Comparison of ENCODE assay signal across 9 cellular contexts in the genomic region with DNA sequence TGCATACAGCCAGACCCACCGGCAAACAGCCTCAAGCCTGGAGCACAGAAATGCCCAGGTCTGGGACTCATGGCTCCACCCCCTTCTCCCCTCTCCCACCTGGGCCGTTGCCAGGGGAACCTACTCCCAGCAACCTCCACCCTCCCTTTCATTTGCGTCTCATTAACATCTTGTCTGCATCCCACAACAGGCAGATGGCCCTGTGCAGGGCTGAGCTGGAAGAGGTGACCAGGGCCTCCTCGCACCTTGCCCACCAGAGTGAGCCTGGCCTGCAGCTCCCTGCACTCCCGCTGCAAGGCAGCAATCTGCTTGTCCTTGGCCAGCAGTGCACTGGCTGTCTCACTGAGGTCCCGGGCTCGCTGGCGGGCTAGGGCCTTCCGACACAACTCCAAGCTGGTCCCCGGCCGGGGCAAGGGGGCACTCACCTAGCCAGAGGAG. TPM values are rescaled to one million over a fixed set of nuclear protein-coding genes. Genes with fewer than 3 reads are reported as not detected.
DNase-seq lines count a peak whose midpoint lies in the region; ATAC-seq, FAIRE-seq and TF ChIP-seq lines count a peak whose summit lies in the region.
"Had no signal": no experiment of that assay in that cellular context is flagged by ENCODE, and none has a peak within 500 bp of the region (broad histone marks: within the 10 kb centered on the region; RNA-seq: fewer than 3 reads in every experiment).

No MANE protein-coding gene starts in this region.

- H3K4me1 Mint-ChIP-seq in activated naive CD8-positive, alpha-beta T cell treated with anti-CD3 and anti-CD28 coated beads, Interleukin-2, amount 10 ng/mL, durations not matched to agents 7 days and 5 days: peaks cover 38% of the 10 kb centered on the region
- H3K4me1 Mint-ChIP-seq in naive thymus-derived CD8-positive, alpha-beta T cell: peaks cover 40 to 62% (median 57%) of the 10 kb centered on the region in 4 donors

- no peak overlapping the region for H3K9ac ChIP-seq in HUES64 (ENCODE audit: low read depth, low read length)

- H3K36me3 ChIP-seq in HUES64 (ENCODE audit: insufficient read depth, low read length) (no peaks in the 10 kb centered on the region), small intestine (ENCODE audit: control insufficient read depth in 2 of 2, insufficient read depth in 2 of 2, low read length in 2 of 2) (no peaks in the 10 kb centered on the region)
- H3K36me3 ChIP-seq: pancreas had no signal

- H3K27ac ChIP-seq in C4-2B (peak overlapping the region; percentile 81), HUES64 (ENCODE audit: low read depth, low read length) (no peak overlapping the region), small intestine (ENCODE audit: low read depth in 1 of 2, low read length in 1 of 2) (no peak overlapping the region)
- H3K27ac ChIP-seq: pancreas had no signal

- no peak for DNase-seq in activated naive CD8-positive, alpha-beta T cell treated with anti-CD3 and anti-CD28 coated beads, Interleukin-2, amount 10 ng/mL, durations not matched to agents 7 days and 5 days
- DNase-seq in naive thymus-derived CD8-positive, alpha-beta T cell: no peak
- no peak for DNase-seq in stimulated activated CD4-positive, alpha-beta T cell treated with anti-CD3 and anti-CD28 coated beads, Interleukin-2, amount 100 ng/mL, for 48 hours
- no peak for DNase-seq in small intestine
- no peak for DNase-seq in H4 (ENCODE audit: low spot score)

- ATAC-seq in activated naive CD8-positive, alpha-beta T cell treated with anti-CD3 and anti-CD28 coated beads, Interleukin-2, amount 10 ng/mL, durations not matched to agents 7 days and 5 days (ENCODE audit: low read depth): no peak
- no peak for ATAC-seq in naive thymus-derived CD8-positive, alpha-beta T cell
- ATAC-seq in HG02588 (IDR thresholded peaks at IDR 0.05; ENCODE audit: unreplicated experiment): no peak

- H3K27me3 ChIP-seq in HUES64 (ENCODE audit: insufficient read depth, low read length) (peaks cover 24% of the 10 kb centered on the region), small intestine (ENCODE audit: control insufficient read depth in 2 of 2, insufficient read depth in 2 of 2, low read length in 2 of 2) (peaks cover 0 to 2% of the 10 kb centered on the region in 2 donors)
- H3K27me3 ChIP-seq: pancreas had no signal

- POLR2A ChIA-PET in activated naive CD8-positive, alpha-beta T cell treated with anti-CD3 and anti-CD28 coated beads, Interleukin-2, amount 10 ng/mL, durations not matched to agents 7 days and 5 days (lab: Charles Lee): interaction anchor here (1.0 to 25.9 kb wide), 6 partner anchors 8 to 92 kb away, joined by 4 to 2283 read pairs (median 46); partner anchors contain the start of genes RNF43 and SUPT4H1
- POLR2A ChIA-PET in naive thymus-derived CD8-positive, alpha-beta T cell (lab: Charles Lee): interaction anchor here (4.1 to 27.5 kb wide), 3 partner anchors 7 to 30 kb away, joined by 93 to 1631 read pairs (median 709); partner anchors contain the start of gene SUPT4H1

- 71% methylated on average over 11 of the region's 11 CpGs for WGBS in HUES64
- WGBS in small intestine, 3 donors: 70 to 77% (median 76%) methylated on average over 11 of the region's 11 CpGs

- FAIRE-seq in small intestine (lab: Jason Lieb, UNC): no peak
- FAIRE-seq: pancreas had no signal

- H3K27me3 Mint-ChIP-seq in activated naive CD8-positive, alpha-beta T cell treated with anti-CD3 and anti-CD28 coated beads, Interleukin-2, amount 10 ng/mL, durations not matched to agents 7 days and 5 days: peaks cover 1% of the 10 kb centered on the region
- H3K27me3 Mint-ChIP-seq in naive thymus-derived CD8-positive, alpha-beta T cell: no peaks in the 10 kb centered on the region

- no peaks in the 10 kb centered on the region for H3K9me3 Mint-ChIP-seq in activated naive CD8-positive, alpha-beta T cell treated with anti-CD3 and anti-CD28 coated beads, Interleukin-2, amount 10 ng/mL, durations not matched to agents 7 days and 5 days
- H3K9me3 Mint-ChIP-seq in naive thymus-derived CD8-positive, alpha-beta T cell: no peaks in the 10 kb centered on the region

- TF ChIP-seq CTCF in C4-2B (conservative IDR thresholded peaks at IDR 0.05): no peak

- H3K4me3 ChIP-seq in HUES64 (ENCODE audit: low read length) (peak overlapping the region; percentile 56), small intestine (ENCODE audit: low read depth in 1 of 2, low read length in 2 of 2) (no peak overlapping the region)

- H3K9me3 ChIP-seq in HUES64 (ENCODE audit: insufficient read depth, low read depth, low read length) (no peaks in the 10 kb centered on the region), small intestine (ENCODE audit: control insufficient read depth, low read depth) (no peaks in the 10 kb centered on the region)
- H3K9me3 ChIP-seq: pancreas had no signal

- H3K4me3 Mint-ChIP-seq in activated naive CD8-positive, alpha-beta T cell treated with anti-CD3 and anti-CD28 coated beads, Interleukin-2, amount 10 ng/mL, durations not matched to agents 7 days and 5 days: peak overlapping the region; percentile 11
- H3K4me3 Mint-ChIP-seq in naive thymus-derived CD8-positive, alpha-beta T cell: peak overlapping the region in 9 of 10 donors; percentile 48 to 99 (median 70)

- peak overlapping the region; percentile 38 for H3K27ac Mint-ChIP-seq in activated naive CD8-positive, alpha-beta T cell treated with anti-CD3 and anti-CD28 coated beads, Interleukin-2, amount 10 ng/mL, durations not matched to agents 7 days and 5 days
- peak overlapping the region in 6 of 10 donors; percentile 27 to 78 (median 49) for H3K27ac Mint-ChIP-seq in naive thymus-derived CD8-positive, alpha-beta T cell

- H3K4me1 ChIP-seq in HUES64 (ENCODE audit: insufficient read depth, low read length): peaks cover 13% of the 10 kb centered on the region
- H3K4me1 ChIP-seq in small intestine (ENCODE audit: control insufficient read depth in 2 of 2, insufficient read depth in 1 of 2, low read depth in 1 of 2, low read length in 1 of 2): peaks cover 0 to 3% of the 10 kb centered on the region in 2 donors
- H3K4me1 ChIP-seq: pancreas had no signal

- H3K36me3 Mint-ChIP-seq in activated naive CD8-positive, alpha-beta T cell treated with anti-CD3 and anti-CD28 coated beads, Interleukin-2, amount 10 ng/mL, durations not matched to agents 7 days and 5 days: peaks cover 48% of the 10 kb centered on the region
- H3K36me3 Mint-ChIP-seq in naive thymus-derived CD8-positive, alpha-beta T cell: peaks cover 2 to 8% (median 2%) of the 10 kb centered on the region in 3 donors

RNA-seq across cellular contexts. Expression of gene TSPOAP1, which starts 3.3 kb away (rescaled TPM):
- polyA plus RNA-seq in HUES64 (2013, experiment 1 of 2): 9.3 TPM
- polyA plus RNA-seq in HUES64 (2013, experiment 2 of 2): 12.2 TPM
- total RNA-seq in activated naive CD8-positive, alpha-beta T cell treated with anti-CD3 and anti-CD28 coated beads, Interleukin-2, amount 10 ng/mL, durations not matched to agents 7 days and 5 days: 10 to 100 TPM; 70.6 to 77.7 TPM
- total RNA-seq in naive thymus-derived CD8-positive, alpha-beta T cell: 10 to 100 TPM; 15.2 to 15.4 TPM
- 1 to 10 TPM in 2 of 3 donors, under 1 TPM in 1; 0.43 to 1.9 (median 1.5) TPM for polyA plus RNA-seq in naive thymus-derived CD8-positive, alpha-beta T cell
- 1 to 10 TPM in 2 of 3 donors, under 1 TPM in 1; 0.89 to 3.1 (median 2.2) TPM for polyA plus RNA-seq in small intestine
- not detected in 2 replicates for total RNA-seq in H4 (2014; rRNA removed; shearing (Covaris generic))

RNA-seq across cellular contexts. Expression of gene SUPT4H1, which starts 26.7 kb away (rescaled TPM):
- polyA plus RNA-seq in HUES64 (2013, experiment 1 of 2): 73.2 TPM
- 79.8 TPM for polyA plus RNA-seq in HUES64 (2013, experiment 2 of 2)
- total RNA-seq in activated naive CD8-positive, alpha-beta T cell treated with anti-CD3 and anti-CD28 coated beads, Interleukin-2, amount 10 ng/mL, durations not matched to agents 7 days and 5 days: 10 to 100 TPM; 66.4 to 70.2 TPM
- total RNA-seq in naive thymus-derived CD8-positive, alpha-beta T cell: 10 to 100 TPM; 58.2 to 65.9 TPM
- 10 to 100 TPM; 63.7 to 97.4 (median 76.1) TPM for polyA plus RNA-seq in naive thymus-derived CD8-positive, alpha-beta T cell
- 10 to 100 TPM; 70.3 to 79.8 (median 79.6) TPM for polyA plus RNA-seq in small intestine
- total RNA-seq in H4 (2014; rRNA removed; shearing (Covaris generic)): 94.2 and 99.9 TPM in 2 replicates

RNA-seq across cellular contexts. Expression of gene MPO, which starts 44.6 kb away (rescaled TPM):
- polyA plus RNA-seq in HUES64 (2013, experiment 1 of 2): not detected
- polyA plus RNA-seq in HUES64 (2013, experiment 2 of 2): not detected
- total RNA-seq in activated naive CD8-positive, alpha-beta T cell treated with anti-CD3 and anti-CD28 coated beads, Interleukin-2, amount 10 ng/mL, durations not matched to agents 7 days and 5 days: not detected
- not detected for total RNA-seq in naive thymus-derived CD8-positive, alpha-beta T cell
- not detected for polyA plus RNA-seq in naive thymus-derived CD8-positive, alpha-beta T cell
- polyA plus RNA-seq in small intestine: under 1 TPM in 1 of 3 donors, not detected in 2; 0.12 TPM
- total RNA-seq in H4 (2014; rRNA removed; shearing (Covaris generic)): not detected in 2 replicates

Comparison
In these comparisons a context has a peak if more than half of its experiments do, and no peak if none do; other contexts are left out.
1. RNA of gene TSPOAP1, which starts 3.3 kb away (total RNA-seq): 70.6 to 77.7 TPM in activated naive CD8-positive, alpha-beta T cell treated with anti-CD3 and anti-CD28 coated beads, Interleukin-2, amount 10 ng/mL, durations not matched to agents 7 days and 5 days and 15.2 to 15.4 TPM in naive thymus-derived CD8-positive, alpha-beta T cell; not detected in H4; every median in the first group is over 10 times any median in the second.